Comparison of ENCODE assay signal across 17 cellular contexts in genomic region chr3:56887402-56888025, GRCh38.
DNase-seq lines count a peak whose midpoint lies in the region; ATAC-seq, FAIRE-seq and TF ChIP-seq lines count a peak whose summit lies in the region.
"Had no signal": no experiment of that assay in that cellular context is flagged by ENCODE, and none has a peak within 500 bp of the region (broad histone marks: within the 10 kb centered on the region; RNA-seq: fewer than 3 reads in every experiment).

No MANE protein-coding gene starts in this region.

- peak; percentile 5 for FAIRE-seq in GM12892 (lab: Jason Lieb, UNC)
- no peak for FAIRE-seq in frontal cortex (lab: Jason Lieb, UNC)
- FAIRE-seq: A204.1, colon, RCC 7860 had no signal

- H3K27me3 Mint-ChIP-seq in activated CD4-positive, alpha-beta T cell treated with anti-CD3 and anti-CD28 coated beads for 36 hours = no peaks in the 10 kb centered on the region
- no peaks in the 10 kb centered on the region for H3K27me3 Mint-ChIP-seq in activated T-helper 2 cell treated with anti-CD3 and anti-CD28 coated beads, Interferon-gamma antibody, Interleukin-2, Interleukin-4, amounts not matched to agents 10 μg/mL and 5 μg/mL and 100 μg/mL, durations not matched to agents 14 hours and 24 hours and 36 hours (ENCODE audit: low read depth)
- no peaks in the 10 kb centered on the region for H3K27me3 Mint-ChIP-seq in naive thymus-derived CD4-positive, alpha-beta T cell

- H3K4me1 Mint-ChIP-seq in activated CD4-positive, alpha-beta T cell treated with anti-CD3 and anti-CD28 coated beads for 36 hours = peaks cover 82% of the 10 kb centered on the region
- H3K4me1 Mint-ChIP-seq in activated T-helper 2 cell treated with anti-CD3 and anti-CD28 coated beads, Interferon-gamma antibody, Interleukin-2, Interleukin-4, amounts not matched to agents 10 μg/mL and 5 μg/mL and 100 μg/mL, durations not matched to agents 14 hours and 24 hours and 36 hours (ENCODE audit: low read depth) = peaks cover 56% of the 10 kb centered on the region
- peaks cover 49 to 91% (median 86%) of the 10 kb centered on the region in 7 donors for H3K4me1 Mint-ChIP-seq in naive thymus-derived CD4-positive, alpha-beta T cell

- peak overlapping the region; percentile 22 for H3K4me3 Mint-ChIP-seq in activated CD4-positive, alpha-beta T cell treated with anti-CD3 and anti-CD28 coated beads for 36 hours
- no peak overlapping the region for H3K4me3 Mint-ChIP-seq in activated T-helper 2 cell treated with anti-CD3 and anti-CD28 coated beads, Interferon-gamma antibody, Interleukin-2, Interleukin-4, amounts not matched to agents 10 μg/mL and 5 μg/mL and 100 μg/mL, durations not matched to agents 14 hours and 24 hours and 36 hours (ENCODE audit: low read depth)
- peak overlapping the region; percentile 62 to 88 (median 74) for H3K4me3 Mint-ChIP-seq in naive thymus-derived CD4-positive, alpha-beta T cell

- intact Hi-C loops in activated CD4-positive, alpha-beta T cell treated with anti-CD3 and anti-CD28 coated beads for 36 hours (cut with DNase I, micrococcal nuclease) = loop anchor here (2.0 kb wide), 3 partner anchors 23 to 31 kb away; no protein-coding TSS in a partner anchor
- intact Hi-C loops in activated T-helper 2 cell treated with anti-CD3 and anti-CD28 coated beads, Interferon-gamma antibody, Interleukin-2, Interleukin-4, amounts not matched to agents 10 μg/mL and 5 μg/mL and 100 μg/mL, durations not matched to agents 14 hours and 24 hours and 36 hours (cut with micrococcal nuclease) = loop anchor here (1.0 to 2.0 kb wide), 3 partner anchors 8 to 29 kb away; no protein-coding TSS in a partner anchor
- intact Hi-C loops in naive thymus-derived CD4-positive, alpha-beta T cell (cut with micrococcal nuclease) = loop anchor here (1.0 kb wide), 1 partner anchor 9 kb away; no protein-coding TSS in a partner anchor

- no peaks in the 10 kb centered on the region for H3K9me3 ChIP-seq in naive thymus-derived CD4-positive, alpha-beta T cell (ENCODE audit: control insufficient read depth in 2 of 3, low read length in 3 of 3)

- peaks cover 42 to 65% of the 10 kb centered on the region in 2 donors for H3K4me1 ChIP-seq in naive thymus-derived CD4-positive, alpha-beta T cell (ENCODE audit: control insufficient read depth in 2 of 2, insufficient read depth in 2 of 2, low read length in 2 of 2)

- no peaks in the 10 kb centered on the region for H3K27me3 ChIP-seq in naive thymus-derived CD4-positive, alpha-beta T cell (ENCODE audit: control insufficient read depth in 2 of 2, insufficient read depth in 2 of 2, low read length in 2 of 2)

- peak overlapping the region; percentile 39 for H3K27ac ChIP-seq in naive thymus-derived CD4-positive, alpha-beta T cell (ENCODE audit: low read depth, low read length)

- no peaks in the 10 kb centered on the region for H3K36me3 ChIP-seq in naive thymus-derived CD4-positive, alpha-beta T cell (ENCODE audit: control insufficient read depth in 2 of 3, insufficient read depth in 3 of 3, low read length in 3 of 3)

- no peaks in the 10 kb centered on the region for H3K9me3 Mint-ChIP-seq in activated CD4-positive, alpha-beta T cell treated with anti-CD3 and anti-CD28 coated beads for 36 hours (ENCODE audit: low read depth)
- H3K9me3 Mint-ChIP-seq in activated T-helper 2 cell treated with anti-CD3 and anti-CD28 coated beads, Interferon-gamma antibody, Interleukin-2, Interleukin-4, amounts not matched to agents 10 μg/mL and 5 μg/mL and 100 μg/mL, durations not matched to agents 14 hours and 24 hours and 36 hours = no peaks in the 10 kb centered on the region
- no peaks in the 10 kb centered on the region for H3K9me3 Mint-ChIP-seq in naive thymus-derived CD4-positive, alpha-beta T cell

- POLR2A ChIA-PET in activated CD4-positive, alpha-beta T cell treated with anti-CD3 and anti-CD28 coated beads for 36 hours (lab: Charles Lee) = interaction anchor here (0.6 to 0.7 kb wide), 2 partner anchors 26 to 133 kb away, joined by 3 read pairs; no protein-coding TSS in a partner anchor
- POLR2A ChIA-PET in naive thymus-derived CD4-positive, alpha-beta T cell (lab: Charles Lee) = interaction anchor here (0.5 to 6.1 kb wide), 5 partner anchors 9 to 210 kb away, joined by 3 to 44 read pairs (median 3); no protein-coding TSS in a partner anchor

- no peak for TF ChIP-seq POLR2A in GM12892 (IDR thresholded peaks at IDR 0.05; ENCODE audit: low read depth, low read length)

- no peaks in the 10 kb centered on the region for H3K36me3 Mint-ChIP-seq in activated CD4-positive, alpha-beta T cell treated with anti-CD3 and anti-CD28 coated beads for 36 hours (ENCODE audit: low read depth)
- peaks cover 26% of the 10 kb centered on the region for H3K36me3 Mint-ChIP-seq in activated T-helper 2 cell treated with anti-CD3 and anti-CD28 coated beads, Interferon-gamma antibody, Interleukin-2, Interleukin-4, amounts not matched to agents 10 μg/mL and 5 μg/mL and 100 μg/mL, durations not matched to agents 14 hours and 24 hours and 36 hours (ENCODE audit: low read depth)
- H3K36me3 Mint-ChIP-seq in naive thymus-derived CD4-positive, alpha-beta T cell = peaks cover 0 to 19% (median 0%) of the 10 kb centered on the region in 5 donors

- DNase-seq in activated CD4-positive, alpha-beta T cell treated with anti-CD3 and anti-CD28 coated beads for 36 hours = peak; percentile 63
- DNase-seq in activated CD4-positive, alpha-beta T cell treated with anti-CD3 and anti-CD28 coated beads for 1 hour = no peak
- no peak for DNase-seq in GM12892 (ENCODE audit: insufficient read length)
- no peak for DNase-seq in activated T-helper 2 cell treated with anti-CD3 and anti-CD28 coated beads, Interferon-gamma antibody, Interleukin-2, Interleukin-4, amounts not matched to agents 10 μg/mL and 5 μg/mL and 100 μg/mL, durations not matched to agents 14 hours and 24 hours and 36 hours (ENCODE audit: low spot score)
- DNase-seq in naive thymus-derived CD4-positive, alpha-beta T cell = peak in 5 of 9 donors; percentile 8 to 30 (median 17)
- no peak for DNase-seq in frontal cortex (ENCODE audit: low spot score in 2 of 2)
- DNase-seq: NCI-H187 treated with DMSO at 0.1 percent for 48 hours; NCI-H524 treated with DMSO at 0.1 percent for 48 hours; stimulated activated CD4-positive, alpha-beta T cell treated with anti-CD3 and anti-CD28 coated beads, Interleukin-4, amount 100 ng/mL, for 1 hour; SW 1271 had no signal

- peak overlapping the region; percentile 74 for H3K27ac Mint-ChIP-seq in activated CD4-positive, alpha-beta T cell treated with anti-CD3 and anti-CD28 coated beads for 36 hours
- peak overlapping the region; percentile 41 for H3K27ac Mint-ChIP-seq in activated T-helper 2 cell treated with anti-CD3 and anti-CD28 coated beads, Interferon-gamma antibody, Interleukin-2, Interleukin-4, amounts not matched to agents 10 μg/mL and 5 μg/mL and 100 μg/mL, durations not matched to agents 14 hours and 24 hours and 36 hours
- peak overlapping the region; percentile 49 to 92 (median 86) for H3K27ac Mint-ChIP-seq in naive thymus-derived CD4-positive, alpha-beta T cell

- peak; percentile 77 for ATAC-seq in activated CD4-positive, alpha-beta T cell treated with anti-CD3 and anti-CD28 coated beads for 36 hours
- peak; percentile 59 for ATAC-seq in naive thymus-derived CD4-positive, alpha-beta T cell
- no peak for ATAC-seq in GM18517 (IDR thresholded peaks at IDR 0.05; ENCODE audit: unreplicated experiment)
- no peak for ATAC-seq in GM19023 (IDR thresholded peaks at IDR 0.05; ENCODE audit: unreplicated experiment)
- ATAC-seq: esophagus mucosa, left lobe of liver had no signal

- H3K4me3 ChIP-seq in naive thymus-derived CD4-positive, alpha-beta T cell (ENCODE audit: low read length) = peak overlapping the region; percentile 0

- CTCF ChIA-PET in activated CD4-positive, alpha-beta T cell treated with anti-CD3 and anti-CD28 coated beads for 36 hours (lab: Charles Lee) = interaction anchor here (0.7 to 1.0 kb wide), 2 partner anchors 17 to 26 kb away, joined by 3 read pairs; no protein-coding TSS in a partner anchor
- CTCF ChIA-PET in naive thymus-derived CD4-positive, alpha-beta T cell (lab: Charles Lee) = interaction anchor here (2.1 kb wide), 1 partner anchor 34 kb away, joined by 11 read pairs; no protein-coding TSS in a partner anchor

Comparison
In these comparisons a context has a peak if more than half of its experiments do, and no peak if none do; other contexts are left out.
1. DNase-seq: peak in activated CD4-positive, alpha-beta T cell treated with anti-CD3 and anti-CD28 coated beads for 36 hours (single experiment) and naive thymus-derived CD4-positive, alpha-beta T cell (5 of 9); none in activated CD4-positive, alpha-beta T cell treated with anti-CD3 and anti-CD28 coated beads for 1 hour (single experiment), GM12892 (single experiment), activated T-helper 2 cell treated with anti-CD3 and anti-CD28 coated beads, Interferon-gamma antibody, Interleukin-2, Interleukin-4, amounts not matched to agents 10 μg/mL and 5 μg/mL and 100 μg/mL, durations not matched to agents 14 hours and 24 hours and 36 hours (single experiment) and frontal cortex (0 of 2).
2. ATAC-seq: peak in activated CD4-positive, alpha-beta T cell treated with anti-CD3 and anti-CD28 coated beads for 36 hours (single experiment) and naive thymus-derived CD4-positive, alpha-beta T cell (single experiment); none in GM18517 (single experiment) and GM19023 (single experiment).
3. Peak in every context shown above with its lines, with median percentiles within 50 percentile points of each other: H3K27ac Mint-ChIP-seq.